ENCODE assay signal across 10 cellular contexts in the genomic region with DNA sequence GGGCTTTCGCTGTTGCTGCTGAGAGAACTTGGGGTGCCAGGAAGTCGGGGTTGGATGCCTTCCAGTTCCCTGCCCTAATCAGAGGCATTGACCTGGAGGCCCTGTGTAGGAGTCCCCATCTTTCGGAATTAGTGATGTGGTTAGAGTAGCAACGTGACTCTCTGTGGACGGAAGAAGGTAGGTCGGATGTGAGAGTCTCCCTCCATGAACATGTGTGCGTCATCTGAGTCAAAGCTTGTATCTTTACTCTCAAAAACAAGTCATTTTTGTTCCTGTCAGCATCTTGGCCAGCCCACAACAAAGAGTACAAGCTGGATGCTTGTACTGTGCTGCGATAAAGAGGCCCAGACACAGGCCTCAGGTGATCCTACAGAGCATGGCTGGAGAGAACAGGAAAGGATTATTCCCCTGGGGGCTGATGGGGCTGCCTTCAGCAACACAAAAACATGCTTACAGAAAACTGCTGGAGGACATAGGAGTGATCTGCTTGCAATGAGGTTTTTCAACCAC. TPM values are rescaled to one million over a fixed set of nuclear protein-coding genes. Genes with fewer than 3 reads are reported as not detected.
DNase-seq lines count a peak whose midpoint lies in the region; ATAC-seq and TF ChIP-seq lines count a peak whose summit lies in the region.
"Had no signal": no experiment of that assay in that cellular context is flagged by ENCODE, and none has a peak within 500 bp of the region (broad histone marks: within the 10 kb centered on the region; RNA-seq: fewer than 3 reads in every experiment).

No MANE protein-coding gene starts in this region.

- H3K4me3 Mint-ChIP-seq in HFFc6 = no peak overlapping the region

- H3K27ac Mint-ChIP-seq in HFFc6 = no peak overlapping the region

- H4K20me1 ChIP-seq in Loucy (ENCODE audit: insufficient read depth, low read length, poor library complexity, severe bottlenecking) = no peaks in the 10 kb centered on the region

- H3K4me1 ChIP-seq in Loucy (ENCODE audit: insufficient read depth, low read length, poor library complexity, severe bottlenecking) = peaks cover 61% of the 10 kb centered on the region

- no peaks in the 10 kb centered on the region for H3K79me2 ChIP-seq in Loucy (ENCODE audit: insufficient read depth, low read length)

- H3K4me1 Mint-ChIP-seq in HFFc6 (ENCODE audit: low read depth) = peaks cover 40% of the 10 kb centered on the region

- no peaks in the 10 kb centered on the region for H3K9me3 Mint-ChIP-seq in HFFc6

- H3K27me3 ChIP-seq in Loucy (ENCODE audit: insufficient read depth, low read length, poor library complexity, severe bottlenecking) = no peaks in the 10 kb centered on the region

- H3K9me2 ChIP-seq in Loucy (replicated peaks; ENCODE audit: low read depth, low read length) = no peaks in the 10 kb centered on the region

- DNase-seq in CD1c-positive myeloid dendritic cell (ENCODE audit: extremely low spot score) (peak; percentile 54), putamen (ENCODE audit: low spot score) (no peak), HFFc6 (no peak)
- peak; percentile 67 for DNase-seq in activated effector memory CD4-positive, alpha-beta T cell treated with Interleukin-2 at 50 U/mL for 16 hours
- DNase-seq in stimulated activated CD8-positive, alpha-beta memory T cell treated with anti-CD3 and anti-CD28 coated beads, Interleukin-15, amount 100 ng/mL, for 1 hour (ENCODE audit: low read depth) = peak; percentile 42

- H3K4me2 ChIP-seq in Loucy (ENCODE audit: low read depth, low read length, poor library complexity, severe bottlenecking) = peak overlapping the region; percentile 41

- no peaks in the 10 kb centered on the region for H3K9me3 ChIP-seq in Loucy (ENCODE audit: insufficient read depth, low read depth, low read length)

- TF ChIP-seq CTCF in Loucy (conservative IDR thresholded peaks at IDR 0.05; ENCODE audit: low read length) (no peak), HFFc6 (IDR thresholded peaks at IDR 0.05) (no peak)

- no peak overlapping the region for H2AFZ ChIP-seq in Loucy (ENCODE audit: low read length)

- peak overlapping the region; percentile 50 for H3K9ac ChIP-seq in Loucy (ENCODE audit: low read depth, low read length, poor library complexity, severe bottlenecking)

- peaks cover 4% of the 10 kb centered on the region for H3K27me3 Mint-ChIP-seq in HFFc6 (ENCODE audit: insufficient read depth)

- no peak overlapping the region for H3K4me3 ChIP-seq in Loucy (ENCODE audit: low read length, poor library complexity, severe bottlenecking)

- H3F3A ChIP-seq in Loucy (ENCODE audit: low read depth) = no peaks in the 10 kb centered on the region

- H3K36me3 ChIP-seq in Loucy (ENCODE audit: insufficient read depth, low read length) = no peaks in the 10 kb centered on the region

- ATAC-seq in GM21526 (IDR thresholded peaks at IDR 0.05; ENCODE audit: low FRiP score, unreplicated experiment) = peak; percentile 89
- no peak for ATAC-seq in SK-N-SH treated with all-trans-retinoic acid at 6 μM for 48 hours

- H3K36me3 Mint-ChIP-seq in HFFc6 (ENCODE audit: low read depth) = no peaks in the 10 kb centered on the region

TF ChIP-seq in SK-N-SH treated with all-trans-retinoic acid at 6 μM for 48 hours, 23 proteins besides CTCF, POLR2A, EP300 and RAD21:
- TF ChIP-seq ZNF70 (CRISPR knock-in tag; IDR thresholded peaks at IDR 0.05) (no peak), GLIS3 (CRISPR knock-in tag; IDR thresholded peaks at IDR 0.05) (no peak), ZFP30 (CRISPR knock-in tag; IDR thresholded peaks at IDR 0.05) (no peak), TOX (CRISPR knock-in tag; IDR thresholded peaks at IDR 0.05; ENCODE audit: borderline replicate concordance) (no peak), CSDC2 (CRISPR knock-in tag; IDR thresholded peaks at IDR 0.05) (no peak), ARNTL (CRISPR knock-in tag; IDR thresholded peaks at IDR 0.05; ENCODE audit: borderline replicate concordance, low read depth) (no peak), BACH2 (CRISPR knock-in tag; IDR thresholded peaks at IDR 0.05; ENCODE audit: borderline replicate concordance) (no peak), ESRRG (CRISPR knock-in tag; IDR thresholded peaks at IDR 0.05) (no peak), RARB (CRISPR knock-in tag; IDR thresholded peaks at IDR 0.05) (no peak), CREB5 (CRISPR knock-in tag; IDR thresholded peaks at IDR 0.05; ENCODE audit: low read depth) (no peak)
- TF ChIP-seq, protein P1, sequence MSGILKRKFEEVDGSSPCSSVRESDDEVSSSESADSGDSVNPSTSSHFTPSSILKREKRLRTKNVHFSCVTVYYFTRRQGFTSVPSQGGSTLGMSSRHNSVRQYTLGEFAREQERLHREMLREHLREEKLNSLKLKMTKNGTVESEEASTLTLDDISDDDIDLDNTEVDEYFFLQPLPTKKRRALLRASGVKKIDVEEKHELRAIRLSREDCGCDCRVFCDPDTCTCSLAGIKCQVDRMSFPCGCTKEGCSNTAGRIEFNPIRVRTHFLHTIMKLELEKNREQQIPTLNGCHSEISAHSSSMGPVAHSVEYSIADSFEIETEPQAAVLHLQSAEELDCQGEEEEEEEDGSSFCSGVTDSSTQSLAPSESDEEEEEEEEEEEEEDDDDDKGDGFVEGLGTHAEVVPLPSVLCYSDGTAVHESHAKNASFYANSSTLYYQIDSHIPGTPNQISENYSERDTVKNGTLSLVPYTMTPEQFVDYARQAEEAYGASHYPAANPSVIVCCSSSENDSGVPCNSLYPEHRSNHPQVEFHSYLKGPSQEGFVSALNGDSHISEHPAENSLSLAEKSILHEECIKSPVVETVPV (CRISPR knock-in tag; IDR thresholded peaks at IDR 0.05) = no peak

RNA-seq across cellular contexts. Expression of gene IL10, which starts 31.0 kb away (rescaled TPM):
- total RNA-seq in HFFc6 (2021; fragmentation: NEBNext Ultra II Directional; extraction: Animal tissue kit (Norgen Biotek cat#: 25700)) = not detected
- total RNA-seq: lung microvascular endothelial cell had no signal

RNA-seq across cellular contexts. Expression of gene IL19, which starts 32.7 kb away (rescaled TPM):
- not detected for total RNA-seq in HFFc6 (2021; fragmentation: NEBNext Ultra II Directional; extraction: Animal tissue kit (Norgen Biotek cat#: 25700))
- total RNA-seq: activated CD8-positive, alpha-beta memory T cell treated with anti-CD3 and anti-CD28 coated beads for 36 hours; lung microvascular endothelial cell had no signal

Comparison
In these comparisons a context has a peak if more than half of its experiments do, and no peak if none do; other contexts are left out.
1. DNase-seq: peak in CD1c-positive myeloid dendritic cell (single experiment), activated effector memory CD4-positive, alpha-beta T cell treated with Interleukin-2 at 50 U/mL for 16 hours (single experiment) and stimulated activated CD8-positive, alpha-beta memory T cell treated with anti-CD3 and anti-CD28 coated beads, Interleukin-15, amount 100 ng/mL, for 1 hour (single experiment); none in putamen (single experiment) and HFFc6 (single experiment).